Comparison of ENCODE assay signal across 8 cellular contexts in genomic region chr11:44568706-44569473, GRCh38. TPM values are rescaled to one million over a fixed set of nuclear protein-coding genes. Genes with fewer than 3 reads are reported as not detected.
DNase-seq lines count a peak whose midpoint lies in the region; ATAC-seq and TF ChIP-seq lines count a peak whose summit lies in the region.

No MANE protein-coding gene starts in this region.

- WGBS in esophagus squamous epithelium, 2 donors = 17 to 24% methylated on average over 2 to 7 of the region's 14 CpGs
- no CpG with 5 or more reads among the region's 14 CpGs for WGBS in trophoblast cell (ENCODE audit: extremely low coverage, insufficient coverage, insufficient read length)
- 34% methylated on average over 10 of the region's 14 CpGs; no CpG with 5 or more reads in 1 of the 2 donors for WGBS in transverse colon (ENCODE audit: low coverage in 1 of 2), 2 donors

- intact Hi-C loops in esophagus squamous epithelium (cut with DNase I) = no loop called here
- intact Hi-C loops in transverse colon (cut with DNase I; ENCODE audit: low total_unique reads) = no loop called here

- no peak overlapping the region for H4K12ac ChIP-seq in trophoblast cell (ENCODE audit: low read depth, low read length)

- H3K4me3 ChIP-seq in GM12865 (ENCODE audit: low read depth, low read length) (peak overlapping the region; percentile 78), esophagus squamous epithelium (peak overlapping the region in 3 of 4 donors; percentile 7 to 84 (median 64)), trophoblast cell (ENCODE audit: low read depth, low read length) (no peak overlapping the region), transverse colon (no peak overlapping the region)

- no peak overlapping the region for H3K4ac ChIP-seq in trophoblast cell (ENCODE audit: low read depth, low read length)

- TF ChIP-seq EP300 in transverse colon (IDR thresholded peaks at IDR 0.05; ENCODE audit: low read depth) = no peak

- H3K23ac ChIP-seq in trophoblast cell (ENCODE audit: low read length) = no peak overlapping the region

- TF ChIP-seq CTCF in GM12865 (IDR thresholded peaks at IDR 0.05; ENCODE audit: insufficient read depth, low read depth, low read length, missing control alignments) = no peak
- TF ChIP-seq CTCF in esophagus squamous epithelium (IDR thresholded peaks at IDR 0.05) = no peak
- no peak for TF ChIP-seq CTCF in transverse colon (IDR thresholded peaks at IDR 0.05)

- H3K36me3 ChIP-seq in esophagus squamous epithelium (peaks cover 0 to 25% (median 0%) of the 10 kb centered on the region in 3 donors), trophoblast cell (ENCODE audit: control insufficient read depth in 1 of 2, insufficient read depth in 2 of 2, low read length in 2 of 2) (no peaks in the 10 kb centered on the region), transverse colon (no peaks in the 10 kb centered on the region)

- H3K27me3 ChIP-seq in esophagus squamous epithelium (no peaks in the 10 kb centered on the region), trophoblast cell (ENCODE audit: insufficient read depth, low read length) (peaks cover 6% of the 10 kb centered on the region), transverse colon (no peaks in the 10 kb centered on the region)

- no peak overlapping the region for H3K14ac ChIP-seq in trophoblast cell (ENCODE audit: low read length)

- no peak overlapping the region for H4K8ac ChIP-seq in trophoblast cell (ENCODE audit: low read depth, low read length)

- in situ Hi-C loops in transverse colon (cut with MboI; ENCODE audit: low pct_ligation_motif_present in 1 of 4, low pct_unique_long_range_greater_than_20kb in 1 of 4, low sequenced_read_pairs in 3 of 4) = loop anchor here in 1 of 4 donors (25.0 kb wide), 1 partner anchor 518 kb away; no protein-coding TSS in a partner anchor

- H4K91ac ChIP-seq in trophoblast cell (ENCODE audit: low read depth, low read length) = no peak overlapping the region

- peaks cover 62 to 95% (median 82%) of the 10 kb centered on the region in 3 donors for H3K4me1 ChIP-seq in esophagus squamous epithelium
- H3K4me1 ChIP-seq in trophoblast cell (ENCODE audit: control insufficient read depth in 1 of 2, insufficient read depth in 2 of 2, low read length in 2 of 2) = peaks cover 6 to 16% of the 10 kb centered on the region in 2 experiments
- H3K4me1 ChIP-seq in transverse colon = peaks cover 15 to 57% (median 45%) of the 10 kb centered on the region in 4 donors

- H2BK12ac ChIP-seq in trophoblast cell (ENCODE audit: low read length) = no peak overlapping the region

- H3K18ac ChIP-seq in trophoblast cell (ENCODE audit: low read length) = no peak overlapping the region

- peaks cover 4% of the 10 kb centered on the region for H3K79me1 ChIP-seq in trophoblast cell (ENCODE audit: low read length)

- no peaks in the 10 kb centered on the region for H3K79me2 ChIP-seq in trophoblast cell (ENCODE audit: control insufficient read depth, insufficient read depth, low read length, poor library complexity)

- H3K9me3 ChIP-seq in esophagus squamous epithelium (no peaks in the 10 kb centered on the region), trophoblast cell (ENCODE audit: insufficient read depth, low read depth, low read length) (peaks cover 4% of the 10 kb centered on the region), transverse colon (no peaks in the 10 kb centered on the region)

- no peak overlapping the region for H2AFZ ChIP-seq in trophoblast cell (ENCODE audit: insufficient read depth, low read length, poor library complexity)

- no peak overlapping the region for H3K9ac ChIP-seq in trophoblast cell (ENCODE audit: low read length)

- H2BK5ac ChIP-seq in trophoblast cell (ENCODE audit: low read depth, low read length, poor library complexity) = no peak overlapping the region

- no peak overlapping the region for H2BK120ac ChIP-seq in trophoblast cell (ENCODE audit: insufficient read depth, low read length, poor library complexity)

- ATAC-seq in HG02610 (IDR thresholded peaks at IDR 0.05; ENCODE audit: unreplicated experiment) = peak; percentile 51

- peak; percentile 89 for DNase-seq in GM12865 (ENCODE audit: low read depth)
- peak; percentile 90 for DNase-seq in NOMO-1 treated with DMSO at 0.1 percent for 48 hours (lab: John Stamatoyannopoulos, UW; ENCODE audit: unreplicated experiment)
- peak; percentile 85 for DNase-seq in activated T-cell treated with anti-CD3 and anti-CD28 coated beads for 48 hours (ENCODE audit: low read depth)
- DNase-seq in esophagus squamous epithelium (lab: John Stamatoyannopoulos, UW) = peak; percentile 37
- DNase-seq in trophoblast cell = peak; percentile 55 to 67
- peak; percentile 77 for DNase-seq in transverse colon
- no peak for DNase-seq in NCI-H446 (lab: John Stamatoyannopoulos, UW)

- H3K4me2 ChIP-seq in trophoblast cell (ENCODE audit: low read length) = no peak overlapping the region

- H3K27ac ChIP-seq in esophagus squamous epithelium = peak overlapping the region; percentile 57 to 98 (median 92)
- H3K27ac ChIP-seq in trophoblast cell (ENCODE audit: low read depth, low read length) = no peak overlapping the region
- peak overlapping the region; percentile 66 to 77 (median 74) for H3K27ac ChIP-seq in transverse colon

- TF ChIP-seq POLR2A in esophagus squamous epithelium (IDR thresholded peaks at IDR 0.05) = peak in 1 of 4 donors; percentile 31
- TF ChIP-seq POLR2A in transverse colon (IDR thresholded peaks at IDR 0.05) = no peak

- no peak overlapping the region for H2AK5ac ChIP-seq in trophoblast cell (ENCODE audit: low read length)

RNA-seq across cellular contexts. Expression of gene CD82, which starts 3.4 kb away (rescaled TPM):
- total RNA-seq in esophagus squamous epithelium = 100 to 1,000 TPM in 3 of 4 donors, 10 to 100 TPM in 1; 70.9 to 137 (median 108) TPM
- polyA plus RNA-seq in trophoblast cell (2013) = 0.61 and 1.0 TPM in 2 replicates
- total RNA-seq in transverse colon = 10 to 100 TPM in 3 of 4 donors, 1 to 10 TPM in 1; 7.9 to 23.1 (median 14.0) TPM

Comparison
In these comparisons a context has a peak if more than half of its experiments do, and no peak if none do; other contexts are left out.
1. DNase-seq: peak in GM12865 (single experiment), NOMO-1 treated with DMSO at 0.1 percent for 48 hours (single experiment), activated T-cell treated with anti-CD3 and anti-CD28 coated beads for 48 hours (single experiment), esophagus squamous epithelium (single experiment), trophoblast cell (2 of 2) and transverse colon (single experiment); none in NCI-H446 (0 of 2).
2. H3K4me3 ChIP-seq: peak in GM12865 (single experiment) and esophagus squamous epithelium (3 of 4); none in trophoblast cell (single experiment) and transverse colon (0 of 4).